ENCODE assay signal across 10 cellular contexts in genomic region chr13:46607768-46608553, GRCh38. TPM values are rescaled to one million over a fixed set of nuclear protein-coding genes. Genes with fewer than 3 reads are reported as not detected.
DNase-seq lines count a peak whose midpoint lies in the region; ATAC-seq and FAIRE-seq lines count a peak whose summit lies in the region.
"Had no signal": no experiment of that assay in that cellular context is flagged by ENCODE, and none has a peak within 500 bp of the region (broad histone marks: within the 10 kb centered on the region; RNA-seq: fewer than 3 reads in every experiment).

No MANE protein-coding gene starts in this region.

- peak overlapping the region; percentile 4 for H3K27ac Mint-ChIP-seq in T-helper 1 cell treated with Interleukin-12 subunit alpha and Interleukin-12 subunit beta and Interleukin-4 antibody, amounts not matched to agents 30 μg/mL and 1 μg/mL, for 36 hours
- peak overlapping the region; percentile 74 for H3K27ac Mint-ChIP-seq in dendritic cell treated with granulocyte-macrophage colony-stimulating factor and Interleukin-4, amounts not matched to agents 40 ng/mL and 50 ng/mL, for 4 days

- no peaks in the 10 kb centered on the region for H3K9me3 ChIP-seq in small intestine (ENCODE audit: control insufficient read depth, low read depth)

- no peaks in the 10 kb centered on the region for H3K36me3 Mint-ChIP-seq in T-helper 1 cell treated with Interleukin-12 subunit alpha and Interleukin-12 subunit beta and Interleukin-4 antibody, amounts not matched to agents 30 μg/mL and 1 μg/mL, for 36 hours (ENCODE audit: low read depth)
- no peaks in the 10 kb centered on the region for H3K36me3 Mint-ChIP-seq in dendritic cell treated with granulocyte-macrophage colony-stimulating factor and Interleukin-4, amounts not matched to agents 40 ng/mL and 50 ng/mL, for 4 days (ENCODE audit: low read depth)

- 22 to 50% (median 37%) methylated on average over 9 of the region's 9 CpGs for WGBS in small intestine, 3 donors

- H3K27me3 Mint-ChIP-seq in T-helper 1 cell treated with Interleukin-12 subunit alpha and Interleukin-12 subunit beta and Interleukin-4 antibody, amounts not matched to agents 30 μg/mL and 1 μg/mL, for 36 hours (ENCODE audit: low read depth) = no peaks in the 10 kb centered on the region
- H3K27me3 Mint-ChIP-seq in dendritic cell treated with granulocyte-macrophage colony-stimulating factor and Interleukin-4, amounts not matched to agents 40 ng/mL and 50 ng/mL, for 4 days = no peaks in the 10 kb centered on the region

- no peak overlapping the region for H3K4me3 ChIP-seq in small intestine (ENCODE audit: low read depth in 1 of 2, low read length in 2 of 2)

- intact Hi-C loops in dendritic cell treated with granulocyte-macrophage colony-stimulating factor and Interleukin-4, amounts not matched to agents 40 ng/mL and 50 ng/mL, for 4 days (cut with micrococcal nuclease) = no loop called here

- peak; percentile 42 for ATAC-seq in HG02938 (IDR thresholded peaks at IDR 0.05; ENCODE audit: unreplicated experiment)
- ATAC-seq in GM21528 (IDR thresholded peaks at IDR 0.05; ENCODE audit: low FRiP score, unreplicated experiment) = no peak
- no peak for ATAC-seq in GM18873 (IDR thresholded peaks at IDR 0.05; ENCODE audit: low FRiP score, unreplicated experiment)

- FAIRE-seq in small intestine (lab: Jason Lieb, UNC) = no peak

- peak overlapping the region; percentile 73 to 92 for H3K27ac ChIP-seq in small intestine (ENCODE audit: low read depth in 1 of 2, low read length in 1 of 2)

- no peaks in the 10 kb centered on the region for H3K9me3 Mint-ChIP-seq in T-helper 1 cell treated with Interleukin-12 subunit alpha and Interleukin-12 subunit beta and Interleukin-4 antibody, amounts not matched to agents 30 μg/mL and 1 μg/mL, for 36 hours
- no peaks in the 10 kb centered on the region for H3K9me3 Mint-ChIP-seq in dendritic cell treated with granulocyte-macrophage colony-stimulating factor and Interleukin-4, amounts not matched to agents 40 ng/mL and 50 ng/mL, for 4 days

- peaks cover 36% of the 10 kb centered on the region for H3K4me1 Mint-ChIP-seq in T-helper 1 cell treated with Interleukin-12 subunit alpha and Interleukin-12 subunit beta and Interleukin-4 antibody, amounts not matched to agents 30 μg/mL and 1 μg/mL, for 36 hours (ENCODE audit: low read depth)
- H3K4me1 Mint-ChIP-seq in dendritic cell treated with granulocyte-macrophage colony-stimulating factor and Interleukin-4, amounts not matched to agents 40 ng/mL and 50 ng/mL, for 4 days (ENCODE audit: low read depth) = peaks cover 49% of the 10 kb centered on the region

- no peaks in the 10 kb centered on the region for H3K36me3 ChIP-seq in small intestine (ENCODE audit: control insufficient read depth in 2 of 2, insufficient read depth in 2 of 2, low read length in 2 of 2)

- peaks cover 14 to 34% of the 10 kb centered on the region in 2 donors for H3K4me1 ChIP-seq in small intestine (ENCODE audit: control insufficient read depth in 2 of 2, insufficient read depth in 1 of 2, low read depth in 1 of 2, low read length in 1 of 2)

- no peaks in the 10 kb centered on the region for H3K27me3 ChIP-seq in small intestine (ENCODE audit: control insufficient read depth in 2 of 2, insufficient read depth in 2 of 2, low read length in 2 of 2)

- DNase-seq in T-helper 1 cell = no peak
- peak; percentile 96 for DNase-seq in small intestine
- no peak for DNase-seq in SHP77 treated with DMSO at 0.1 percent for 48 hours (lab: John Stamatoyannopoulos, UW)
- DNase-seq: 8988T; effector CD4-positive, alpha-beta T cell had no signal

- no peak overlapping the region for H3K4me3 Mint-ChIP-seq in T-helper 1 cell treated with Interleukin-12 subunit alpha and Interleukin-12 subunit beta and Interleukin-4 antibody, amounts not matched to agents 30 μg/mL and 1 μg/mL, for 36 hours
- H3K4me3 Mint-ChIP-seq in dendritic cell treated with granulocyte-macrophage colony-stimulating factor and Interleukin-4, amounts not matched to agents 40 ng/mL and 50 ng/mL, for 4 days = no peak overlapping the region

RNA-seq across cellular contexts. Expression of gene LRCH1, which starts 55.0 kb away (rescaled TPM):
- 1 to 10 TPM; 6.9 to 7.1 (median 7.0) TPM for polyA plus RNA-seq in small intestine
